ENCODE assay signal across 8 cellular contexts in the genomic region with DNA sequence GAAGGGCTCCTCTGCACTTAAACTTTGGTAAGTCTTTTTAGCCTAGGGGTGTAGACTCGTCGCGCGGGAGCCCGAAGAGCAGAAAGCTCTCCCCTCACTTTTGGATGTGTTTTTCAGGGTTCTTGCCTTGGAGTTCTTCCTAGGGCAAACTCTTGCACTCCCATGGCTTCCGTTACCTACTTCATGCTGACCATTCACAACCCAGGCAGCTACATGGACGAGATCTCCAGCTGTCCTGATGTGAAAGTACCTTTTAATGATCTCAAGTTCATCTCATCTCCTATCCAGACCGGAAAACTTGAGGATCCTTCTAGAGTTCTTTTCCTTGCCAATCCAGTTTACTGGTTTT. TPM values are rescaled to one million over a fixed set of nuclear protein-coding genes. Genes with fewer than 3 reads are reported as not detected.
DNase-seq lines count a peak whose midpoint lies in the region; ATAC-seq and TF ChIP-seq lines count a peak whose summit lies in the region.

No MANE protein-coding gene starts in this region.

- peaks cover 3% of the 10 kb centered on the region for H3K36me3 ChIP-seq in CD4-positive, CD25-positive, alpha-beta regulatory T cell (ENCODE audit: control insufficient read depth, insufficient read depth, low read length)
- H3K36me3 ChIP-seq in HUES6 (ENCODE audit: control insufficient read depth, insufficient read depth, low read length) (peaks cover 8% of the 10 kb centered on the region), muscle layer of colon (ENCODE audit: insufficient read depth, low read length) (peaks cover 8% of the 10 kb centered on the region)

- H3K9me3 Mint-ChIP-seq in CD4-positive, CD25-positive, alpha-beta regulatory T cell, result no peaks in the 10 kb centered on the region

- no peak for TF ChIP-seq CTCF in GM20000 (IDR thresholded peaks at IDR 0.05; ENCODE audit: extremely low read depth, missing control alignments)

- H3K4me1 Mint-ChIP-seq in CD4-positive, CD25-positive, alpha-beta regulatory T cell, result peaks cover 10 to 27% (median 19%) of the 10 kb centered on the region in 4 donors

- H3K27me3 ChIP-seq in CD4-positive, CD25-positive, alpha-beta regulatory T cell (ENCODE audit: control insufficient read depth, insufficient read depth, low read length), result no peaks in the 10 kb centered on the region
- H3K27me3 ChIP-seq in HUES6 (ENCODE audit: control insufficient read depth, insufficient read depth, low read length) (no peaks in the 10 kb centered on the region), muscle layer of colon (ENCODE audit: control insufficient read depth in 1 of 2, insufficient read depth in 2 of 2, low read length in 2 of 2) (no peaks in the 10 kb centered on the region)

- peak overlapping the region in 2 of 3 donors; percentile 67 to 96 for H3K27ac Mint-ChIP-seq in CD4-positive, CD25-positive, alpha-beta regulatory T cell

- ATAC-seq in CD4-positive, CD25-positive, alpha-beta regulatory T cell (ENCODE audit: low read depth in 2 of 2), result no peak

- H3K4me3 Mint-ChIP-seq in CD4-positive, CD25-positive, alpha-beta regulatory T cell, result peak overlapping the region in 1 of 4 donors; percentile 98

- no peaks in the 10 kb centered on the region for H3K9me3 ChIP-seq in CD4-positive, CD25-positive, alpha-beta regulatory T cell (ENCODE audit: control insufficient read depth in 2 of 2, low read length in 2 of 2)
- H3K9me3 ChIP-seq in HUES6 (ENCODE audit: control insufficient read depth, insufficient read depth, low read depth, low read length), result no peaks in the 10 kb centered on the region
- no peaks in the 10 kb centered on the region for H3K9me3 ChIP-seq in muscle layer of colon (ENCODE audit: low read length)

- H3K27me3 Mint-ChIP-seq in CD4-positive, CD25-positive, alpha-beta regulatory T cell, result no peaks in the 10 kb centered on the region

- DNase-seq in CD4-positive, CD25-positive, alpha-beta regulatory T cell, result no peak
- DNase-seq in kidney glomerular epithelial cell (lab: John Stamatoyannopoulos, UW) (no peak), GM20000 (ENCODE audit: low spot score) (no peak), retina (no peak), EL (no peak)

- H3K27ac ChIP-seq in CD4-positive, CD25-positive, alpha-beta regulatory T cell (ENCODE audit: insufficient read depth, low read length, poor library complexity, severe bottlenecking), result peak overlapping the region; percentile 91
- H3K27ac ChIP-seq in HUES6 (ENCODE audit: low read depth, low read length) (peak overlapping the region; percentile 83), cingulate gyrus (ENCODE audit: low read depth, low read length) (peak overlapping the region; percentile 42), muscle layer of colon (ENCODE audit: low read depth, low read length) (peak overlapping the region; percentile 95)

- H3K9ac ChIP-seq in HUES6 (ENCODE audit: low read length) (peak overlapping the region; percentile 87), muscle layer of colon (ENCODE audit: low read length) (peak overlapping the region; percentile 69)

- no peaks in the 10 kb centered on the region for H3K36me3 Mint-ChIP-seq in CD4-positive, CD25-positive, alpha-beta regulatory T cell

- H3K4me3 ChIP-seq in CD4-positive, CD25-positive, alpha-beta regulatory T cell (ENCODE audit: low read depth, low read length), result peak overlapping the region; percentile 96
- H3K4me3 ChIP-seq in HUES6 (ENCODE audit: low read depth, low read length) (peak overlapping the region; percentile 98), muscle layer of colon (ENCODE audit: low read depth in 1 of 2, low read length in 2 of 2) (peak overlapping the region; percentile 79 to 100)

- peaks cover 29% of the 10 kb centered on the region for H3K4me1 ChIP-seq in CD4-positive, CD25-positive, alpha-beta regulatory T cell (ENCODE audit: control insufficient read depth, insufficient read depth, low read length, poor library complexity, severe bottlenecking)
- H3K4me1 ChIP-seq in HUES6 (ENCODE audit: control insufficient read depth, insufficient read depth, low read length) (peaks cover 11% of the 10 kb centered on the region), muscle layer of colon (ENCODE audit: insufficient read depth, low read length) (peaks cover 22% of the 10 kb centered on the region)

RNA-seq across cellular contexts. Expression of a gene that starts 0.5 kb away (rescaled TPM):
- total RNA-seq in CD4-positive, CD25-positive, alpha-beta regulatory T cell, result 5.9 TPM
- 1 to 10 TPM in 2 of 4 donors, under 1 TPM in 2; 0.70 to 1.4 (median 1.1) TPM for polyA plus RNA-seq in CD4-positive, CD25-positive, alpha-beta regulatory T cell

RNA-seq across cellular contexts. Expression of a gene that starts 9.0 kb away (rescaled TPM):
- 50.7 TPM for total RNA-seq in CD4-positive, CD25-positive, alpha-beta regulatory T cell
- polyA plus RNA-seq in CD4-positive, CD25-positive, alpha-beta regulatory T cell, result 10 to 100 TPM; 19.2 to 28.8 (median 25.2) TPM

RNA-seq across cellular contexts. Expression of a gene that starts 18.7 kb away (rescaled TPM):
- total RNA-seq in CD4-positive, CD25-positive, alpha-beta regulatory T cell, result 4.5 TPM
- polyA plus RNA-seq in CD4-positive, CD25-positive, alpha-beta regulatory T cell, result 1 to 10 TPM in 3 of 4 donors, under 1 TPM in 1; 0.87 to 3.2 (median 1.8) TPM

RNA-seq across cellular contexts. Expression of a gene that starts 26.7 kb away (rescaled TPM):
- 82.4 TPM for total RNA-seq in CD4-positive, CD25-positive, alpha-beta regulatory T cell
- 10 to 100 TPM; 23.2 to 35.7 (median 28.0) TPM for polyA plus RNA-seq in CD4-positive, CD25-positive, alpha-beta regulatory T cell

Comparison
In these comparisons a context has a peak if more than half of its experiments do, and no peak if none do; other contexts are left out.
1. H3K27ac ChIP-seq: peak in every context shown above with its lines; median percentile 95 in muscle layer of colon; 91 in CD4-positive, CD25-positive, alpha-beta regulatory T cell; 83 in HUES6; 42 in cingulate gyrus.